In genomic region chr7:151941009-151941408, GRCh38 we compare ENCODE assay signal across 2 cellular contexts.
TF ChIP-seq lines count a peak whose summit lies in the region.

No MANE protein-coding gene starts in this region.

TF ChIP-seq in A549, 52 proteins besides CTCF, POLR2A, EP300 and RAD21:
- no peak for TF ChIP-seq NFE2L2 (conservative IDR thresholded peaks at IDR 0.05; ENCODE audit: low read length)
- TF ChIP-seq NPAS2 (CRISPR knock-in tag; IDR thresholded peaks at IDR 0.05; ENCODE audit: borderline replicate concordance): no peak
- TF ChIP-seq RCOR1 (IDR thresholded peaks at IDR 0.05; ENCODE audit: low read depth, low read length): no peak
- TF ChIP-seq REST (IDR thresholded peaks at IDR 0.05): no peak
- TF ChIP-seq HEYL (CRISPR knock-in tag; IDR thresholded peaks at IDR 0.05): no peak
- no peak for TF ChIP-seq NR3C1 (IDR thresholded peaks at IDR 0.05)
- no peak for TF ChIP-seq RNF2 (IDR thresholded peaks at IDR 0.05; ENCODE audit: borderline replicate concordance, low read depth)
- TF ChIP-seq CBX2 (IDR thresholded peaks at IDR 0.05; ENCODE audit: borderline replicate concordance, low read depth): no peak
- no peak for TF ChIP-seq EHMT2 (IDR thresholded peaks at IDR 0.05; ENCODE audit: low read depth)
- no peak for TF ChIP-seq ATOH8 (CRISPR knock-in tag; IDR thresholded peaks at IDR 0.05; ENCODE audit: low read depth)
- TF ChIP-seq CEBPB (IDR thresholded peaks at IDR 0.05): no peak
- TF ChIP-seq CHD4 (IDR thresholded peaks at IDR 0.05; ENCODE audit: borderline replicate concordance): no peak
- TF ChIP-seq RARB (CRISPR knock-in tag; IDR thresholded peaks at IDR 0.05): no peak
- no peak for TF ChIP-seq JUNB (IDR thresholded peaks at IDR 0.05)
- TF ChIP-seq BCL3 (IDR thresholded peaks at IDR 0.05): no peak
- TF ChIP-seq EHF (CRISPR knock-in tag; IDR thresholded peaks at IDR 0.05): no peak
- TF ChIP-seq PHF8 (IDR thresholded peaks at IDR 0.05; ENCODE audit: borderline replicate concordance, low read depth): no peak
- TF ChIP-seq HOXB13 (CRISPR knock-in tag; IDR thresholded peaks at IDR 0.05; ENCODE audit: low read depth): no peak
- TF ChIP-seq USF2 (IDR thresholded peaks at IDR 0.05): no peak
TF ChIP-seq in A549: peak in this region for 0.

TF ChIP-seq in H1, 55 proteins besides CTCF, POLR2A, EP300 and RAD21:
- no peak for TF ChIP-seq JUN (IDR thresholded peaks at IDR 0.05; ENCODE audit: low read depth, low read length)
- TF ChIP-seq SRF (IDR thresholded peaks at IDR 0.05; ENCODE audit: low read depth, low read length): no peak
- no peak for TF ChIP-seq TAF1 (IDR thresholded peaks at IDR 0.05; ENCODE audit: low read depth, low read length)
- TF ChIP-seq SP1 (IDR thresholded peaks at IDR 0.05; ENCODE audit: low read depth, low read length): 0 out of 2 replicates have a peak, but pooled peaks have one; percentile 41
- no peak for TF ChIP-seq TAF7 (optimal IDR thresholded peaks at IDR 0.05; ENCODE audit: borderline replicate concordance, low read depth, low read length)
TF ChIP-seq in H1: peak in this region for 1.
